12 cellular contexts compared by ENCODE assay signal in the genomic region with DNA sequence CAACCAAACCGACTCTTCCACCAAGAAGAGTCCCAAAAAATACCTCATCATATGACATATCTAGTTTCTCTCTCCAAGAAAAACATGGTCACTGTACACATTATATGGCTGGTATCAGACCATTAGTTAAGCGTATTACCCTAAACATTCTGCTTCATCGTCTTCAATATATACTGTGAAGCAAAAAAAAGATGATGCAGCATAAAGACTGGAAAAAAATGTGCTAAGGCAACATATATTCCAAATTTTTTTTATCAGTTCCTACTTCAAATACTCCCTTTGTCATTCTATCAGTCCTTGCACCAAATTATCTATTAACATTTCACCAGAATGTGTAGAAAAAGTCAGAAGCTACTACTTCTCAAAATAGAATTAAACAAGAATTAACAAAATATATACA. TPM values are rescaled to one million over a fixed set of nuclear protein-coding genes. Genes with fewer than 3 reads are reported as not detected.
"Had no signal": no experiment of that assay in that cellular context is flagged by ENCODE, and none has a peak within 500 bp of the region (broad histone marks: within the 10 kb centered on the region; RNA-seq: fewer than 3 reads in every experiment).

No MANE protein-coding gene starts in this region.

- FAIRE-seq: H1, H54 had no signal

- H2AFZ ChIP-seq: GM23248, GM23338 had no signal

- H3K27ac ChIP-seq: GM23248 had no signal

- H3K9me3 ChIP-seq: HAP-1 had no signal

- ATAC-seq: GM23338, HCT116 had no signal

- H3K4me2 ChIP-seq: GM23338 had no signal

- H3K4me3 ChIP-seq: GM23248, GM23338, HAP-1 had no signal

- H3K9ac ChIP-seq: GM23248 had no signal

- H3K36me3 ChIP-seq: HAP-1 had no signal

- DNase-seq: GM23248, GOT3, H7, H9, HCEC 1CT, HFFc6 had no signal

RNA-seq across cellular contexts. Expression of gene CFAP52, which starts 43.7 kb away (rescaled TPM):
- total RNA-seq: GM23248, GM23338, H1, H4, H7, H9, HFFc6 had no signal
- polyA plus RNA-seq: GM23338 had no signal
